In the genomic region with DNA sequence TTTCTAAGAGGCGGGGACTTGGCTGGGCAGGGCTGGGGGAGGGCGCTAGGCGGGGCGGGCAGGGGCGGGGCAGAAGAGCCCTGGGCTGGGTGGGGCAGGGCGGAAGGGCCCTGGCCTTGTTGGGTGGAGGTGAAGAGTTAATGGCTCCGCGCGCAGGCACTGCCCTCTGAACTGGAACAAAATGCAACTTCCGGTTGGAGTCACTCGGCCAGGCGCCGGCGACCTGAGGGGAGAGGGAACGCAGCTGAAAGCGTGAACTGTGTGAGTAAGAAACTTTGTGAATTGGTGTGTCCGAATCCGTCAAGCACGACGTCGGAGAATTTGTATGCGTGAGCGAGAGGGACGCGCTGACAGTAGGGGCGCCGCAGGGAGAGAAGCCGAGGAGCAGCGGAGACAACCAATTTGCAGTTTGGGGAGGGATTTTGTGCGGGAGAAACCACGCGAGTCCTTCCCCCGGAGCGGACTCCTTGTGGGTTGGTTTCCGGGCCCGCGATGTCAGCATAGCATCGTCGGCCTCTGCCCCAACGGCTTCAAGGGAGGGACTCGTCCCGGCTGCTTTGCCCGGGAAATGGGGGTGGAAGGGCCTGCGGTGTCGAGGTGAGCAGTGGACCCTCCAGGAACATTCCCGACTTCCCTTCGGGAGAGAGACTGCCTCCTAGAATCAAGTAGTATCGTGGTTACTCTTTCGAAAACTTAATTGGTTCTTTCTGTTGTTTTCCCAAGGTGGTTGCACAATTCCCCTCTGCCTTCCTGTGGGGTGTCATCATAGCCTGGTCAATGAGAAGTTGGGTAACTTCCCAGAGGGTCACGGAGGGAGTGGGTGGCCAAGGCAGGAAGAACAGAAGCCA, we compare ENCODE assay signal across 8 cellular contexts. TPM values are rescaled to one million over a fixed set of nuclear protein-coding genes. Genes with fewer than 3 reads are reported as not detected.
A peak's percentile ranks its signal among the peaks of the same experiment; 100 is the strongest.
DNase-seq lines count a peak whose midpoint lies in the region; ATAC-seq and TF ChIP-seq lines count a peak whose summit lies in the region.

TANK (plus strand) TSS at position 203 of the 848 bp plus-strand sequence. CDS start 19,235 bp downstream, outside the sequence.

- WGBS in right lobe of liver (ENCODE audit: insufficient coverage, low coverage, low lambda C conversion rate, missing lambda C conversion rate): under 1% methylated on average over 23 of the region's 50 CpGs

- no peaks in the 10 kb centered on the region for H3K27me3 ChIP-seq in right lobe of liver

- peak within 1 kb of the TSS; percentile 83 to 92 (median 88) for H3K4me3 ChIP-seq in right lobe of liver

- no peaks in the 10 kb centered on the region for H3K9me3 ChIP-seq in right lobe of liver

- TF ChIP-seq POLR2A in right lobe of liver (IDR thresholded peaks at IDR 0.05): peak; percentile 97

- intact Hi-C loops in right lobe of liver (cut with DNase I): no loop called here

- H3K36me3 ChIP-seq in right lobe of liver: peaks cover 0 to 13% (median 5%) of the 10 kb centered on the region in 4 donors

- peaks cover 0 to 42% (median 14%) of the 10 kb centered on the region in 4 donors for H3K4me1 ChIP-seq in right lobe of liver

- peak; percentile 98 for DNase-seq in NCI-H82 (lab: John Stamatoyannopoulos, UW)
- DNase-seq in activated CD4-positive, alpha-beta T cell treated with anti-CD3 and anti-CD28 coated beads, Interleukin-2, amount 50 U/mL, for 48 hours: peak; percentile 87 to 93
- DNase-seq in dermis microvascular lymphatic vessel endothelial cell (ENCODE audit: low read depth in 2 of 2): peak; percentile 85 to 91
- DNase-seq in right lobe of liver: peak; percentile 93 to 96 (median 96)
- peak; percentile 79 to 84 for DNase-seq in stimulated activated CD4-positive, alpha-beta T cell treated with anti-CD3 and anti-CD28 coated beads, Interleukin-4, amount 100 ng/mL, for 4 hours

- TF ChIP-seq CTCF in C4-2B (conservative IDR thresholded peaks at IDR 0.05) (no peak), right lobe of liver (IDR thresholded peaks at IDR 0.05) (no peak)

- peak; percentile 83 for ATAC-seq in GM19372 (IDR thresholded peaks at IDR 0.05; ENCODE audit: low read depth, unreplicated experiment)
- ATAC-seq in HG03558 (IDR thresholded peaks at IDR 0.05; ENCODE audit: extremely low read depth, unreplicated experiment): peak; percentile 76
- peak; percentile 90 to 96 (median 90) for ATAC-seq in right lobe of liver

- H3K27ac ChIP-seq in C4-2B (peak within 1 kb of the TSS; percentile 95), right lobe of liver (peak within 1 kb of the TSS; percentile 99 to 100 (median 100))

RNA-seq across cellular contexts. Expression of gene TANK, which starts in this region (rescaled TPM):
- total RNA-seq in dermis microvascular lymphatic vessel endothelial cell (57.0 and 69.9 TPM in 2 replicates), right lobe of liver (10 to 100 TPM; 25.4 to 46.4 (median 36.0) TPM)

Comparison
In these comparisons a context has a peak if more than half of its experiments do, and no peak if none do; other contexts are left out.
1. Peak in every context shown above with its lines: DNase-seq, ATAC-seq, H3K4me3 ChIP-seq and H3K27ac ChIP-seq.